Comparison of ENCODE assay signal across 1 cellular context in the genomic region with DNA sequence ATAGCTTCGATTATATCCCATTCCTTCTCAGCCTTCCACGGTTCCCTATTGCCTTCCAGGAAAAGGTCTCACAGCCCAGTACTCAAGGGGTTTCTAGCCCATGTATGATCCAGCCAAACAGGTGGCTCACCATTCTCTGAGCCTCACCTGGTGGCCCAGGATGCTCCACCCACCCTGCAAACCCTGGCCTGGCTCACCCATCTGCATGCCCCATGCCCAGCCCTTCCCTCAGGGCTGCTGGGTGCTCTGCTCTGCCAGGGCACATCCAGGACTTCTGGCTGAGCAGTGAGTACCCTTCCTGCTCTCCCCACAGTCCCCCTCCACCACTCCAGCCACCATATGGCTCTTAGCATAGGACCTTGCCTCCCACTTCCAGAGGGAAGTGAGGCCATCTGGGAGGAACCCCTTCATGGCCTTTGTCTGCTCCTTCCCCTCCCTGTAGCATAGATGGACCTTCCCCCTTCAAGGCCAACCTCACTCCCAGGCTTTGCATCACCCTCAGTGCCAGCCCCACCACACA.
TF ChIP-seq lines count a peak whose summit lies in the region.

No MANE protein-coding gene starts in this region.

TF ChIP-seq in H1, 55 proteins besides CTCF, POLR2A, EP300 and RAD21:
- no peak for TF ChIP-seq CBX8 (IDR thresholded peaks at IDR 0.05; ENCODE audit: borderline replicate concordance, low read depth, low read length)
